9 cellular contexts compared by ENCODE assay signal in genomic region chr1:32933742-32934322, GRCh38. TPM values are rescaled to one million over a fixed set of nuclear protein-coding genes. Genes with fewer than 3 reads are reported as not detected.
DNase-seq lines count a peak whose midpoint lies in the region; ATAC-seq, FAIRE-seq and TF ChIP-seq lines count a peak whose summit lies in the region.
"Had no signal": no experiment of that assay in that cellular context is flagged by ENCODE, and none has a peak within 500 bp of the region (broad histone marks: within the 10 kb centered on the region; RNA-seq: fewer than 3 reads in every experiment).

No MANE protein-coding gene starts in this region.

- H3K4me1 ChIP-seq in RWPE2 (ENCODE audit: insufficient read depth, poor library complexity, severe bottlenecking), result peaks cover 13% of the 10 kb centered on the region

- FAIRE-seq in GM19239 (lab: Jason Lieb, UNC), result peak; percentile 23

- peak overlapping the region; percentile 75 for H3K27ac ChIP-seq in RWPE2 (ENCODE audit: poor library complexity, severe bottlenecking)

- no peaks in the 10 kb centered on the region for H3K9me3 ChIP-seq in RWPE2 (ENCODE audit: severe bottlenecking)

- no peaks in the 10 kb centered on the region for H3K27me3 ChIP-seq in RWPE2 (ENCODE audit: insufficient read depth, poor library complexity, severe bottlenecking)

- H3K4me3 ChIP-seq in RWPE2 (ENCODE audit: severe bottlenecking) (no peak overlapping the region), fibroblast of the aortic adventitia (ENCODE audit: low read depth, low read length) (no peak overlapping the region)

- no peak for DNase-seq in GM19239 (ENCODE audit: insufficient read length, low spot score)
- no peak for DNase-seq in RWPE2 (ENCODE audit: low spot score)
- peak; percentile 59 for DNase-seq in fibroblast of the aortic adventitia (ENCODE audit: low read depth)
- DNase-seq in pulmonary artery endothelial cell (ENCODE audit: low read depth, low spot score), result peak; percentile 85
- no peak for DNase-seq in activated CD4-positive, alpha-beta T cell treated with anti-CD3 and anti-CD28 coated beads, Interleukin-2, amount 50 U/mL, for 1 hour
- DNase-seq in activated gamma-delta T cell treated with Interleukin-2 at 50 U/mL for 16 hours, result no peak
- DNase-seq in NCI-H510A (lab: John Stamatoyannopoulos, UW), result no peak
- DNase-seq: NCI-H2171 had no signal

- TF ChIP-seq CTCF in RWPE2 (IDR thresholded peaks at IDR 0.05; ENCODE audit: poor library complexity, severe bottlenecking) (peak; percentile 68), fibroblast of the aortic adventitia (IDR thresholded peaks at IDR 0.05; ENCODE audit: insufficient read depth, low read length) (no peak)

- ATAC-seq in RWPE2 (ENCODE audit: low read depth) (peak; percentile 77), HG02970 (IDR thresholded peaks at IDR 0.05; ENCODE audit: low FRiP score, unreplicated experiment) (no peak)

- peaks cover 35% of the 10 kb centered on the region for H3K36me3 ChIP-seq in RWPE2 (ENCODE audit: low read depth)

RNA-seq across cellular contexts. Expression of gene RNF19B, which starts 30.8 kb away (rescaled TPM):
- total RNA-seq in fibroblast of the aortic adventitia (ENCODE audit: low replicate concordance), result 8.5 and 23.0 TPM in 2 replicates
- total RNA-seq in pulmonary artery endothelial cell, result 30.9 and 31.2 TPM in 2 replicates

RNA-seq across cellular contexts. Expression of gene TMEM54, which starts 32.6 kb away (rescaled TPM):
- total RNA-seq in fibroblast of the aortic adventitia (ENCODE audit: low replicate concordance) (33.1 and 38.4 TPM in 2 replicates), pulmonary artery endothelial cell (53.0 and 53.6 TPM in 2 replicates)

RNA-seq across cellular contexts. Expression of gene HPCA, which starts 47.5 kb away (rescaled TPM):
- 0.49 TPM in 1 of 2 replicates, not detected in the other for total RNA-seq in fibroblast of the aortic adventitia (ENCODE audit: low replicate concordance)
- not detected in 2 replicates for total RNA-seq in pulmonary artery endothelial cell

Comparison
In these comparisons a context has a peak if more than half of its experiments do, and no peak if none do; other contexts are left out.
1. DNase-seq: peak in fibroblast of the aortic adventitia (single experiment) and pulmonary artery endothelial cell (single experiment); none in GM19239 (single experiment), RWPE2 (single experiment), activated CD4-positive, alpha-beta T cell treated with anti-CD3 and anti-CD28 coated beads, Interleukin-2, amount 50 U/mL, for 1 hour (single experiment), activated gamma-delta T cell treated with Interleukin-2 at 50 U/mL for 16 hours (single experiment) and NCI-H510A (single experiment).